ENCODE assay signal across 11 cellular contexts in genomic region chr13:35474551-35474950, GRCh38. TPM values are rescaled to one million over a fixed set of nuclear protein-coding genes. Genes with fewer than 3 reads are reported as not detected.
DNase-seq lines count a peak whose midpoint lies in the region; ATAC-seq and TF ChIP-seq lines count a peak whose summit lies in the region.
"Had no signal": no experiment of that assay in that cellular context is flagged by ENCODE, and none has a peak within 500 bp of the region (broad histone marks: within the 10 kb centered on the region; RNA-seq: fewer than 3 reads in every experiment).

No MANE protein-coding gene starts in this region.

- peaks cover 8% of the 10 kb centered on the region for H3K9me3 Mint-ChIP-seq in activated CD8-positive, alpha-beta memory T cell treated with anti-CD3 and anti-CD28 coated beads, Interleukin-2, amount 10 ng/mL, durations not matched to agents 7 days and 5 days (ENCODE audit: low read depth)
- H3K9me3 Mint-ChIP-seq in WTC11 = no peaks in the 10 kb centered on the region

- no peaks in the 10 kb centered on the region for H3K9me3 ChIP-seq in suprapubic skin
- H3K9me3 ChIP-seq: mucosa of descending colon had no signal

- TF ChIP-seq POLR2A in suprapubic skin (IDR thresholded peaks at IDR 0.05) = no peak

- peak overlapping the region; percentile 73 for H3K27ac ChIP-seq in suprapubic skin
- H3K27ac ChIP-seq: BLaER1 had no signal

- H3K27me3 Mint-ChIP-seq in activated CD8-positive, alpha-beta memory T cell treated with anti-CD3 and anti-CD28 coated beads, Interleukin-2, amount 10 ng/mL, durations not matched to agents 7 days and 5 days = peaks cover 84% of the 10 kb centered on the region
- peaks cover 99% of the 10 kb centered on the region for H3K27me3 Mint-ChIP-seq in WTC11 (ENCODE audit: low read depth)

- no peak for TF ChIP-seq CTCF in WTC11 (IDR thresholded peaks at IDR 0.05)
- no peak for TF ChIP-seq CTCF in suprapubic skin (IDR thresholded peaks at IDR 0.05)

- no peak for DNase-seq in activated CD8-positive, alpha-beta memory T cell treated with anti-CD3 and anti-CD28 coated beads, Interleukin-2, amount 10 ng/mL, durations not matched to agents 7 days and 5 days
- no peak for DNase-seq in activated CD8-positive, alpha-beta memory T cell treated with anti-CD3 and anti-CD28 coated beads, Interleukin-2, amount 50 U/mL, for 48 hours
- no peak for DNase-seq in WTC11 (ENCODE audit: low spot score)
- DNase-seq in inferior parietal cortex (ENCODE audit: extremely low spot score) = peak; percentile 15
- no peak for DNase-seq in suprapubic skin (ENCODE audit: low spot score in 2 of 2)
- no peak for DNase-seq in T1000 (lab: John Stamatoyannopoulos, UW)
- no peak for DNase-seq in NK-92 treated with Interleukin-12 subunit alpha and Interleukin-12 subunit beta, amount 100 ng/mL, for 24 hours (lab: John Stamatoyannopoulos, UW)
- DNase-seq in NCI-H1092 (lab: John Stamatoyannopoulos, UW) = no peak
- DNase-seq: activated CD8-positive, alpha-beta memory T cell treated with anti-CD3 and anti-CD28 coated beads, Interleukin-2, amount 50 U/mL, for 4 hours had no signal

- no peaks in the 10 kb centered on the region for H3K36me3 ChIP-seq in suprapubic skin
- H3K36me3 ChIP-seq: BLaER1 had no signal

- H3K36me3 Mint-ChIP-seq in activated CD8-positive, alpha-beta memory T cell treated with anti-CD3 and anti-CD28 coated beads, Interleukin-2, amount 10 ng/mL, durations not matched to agents 7 days and 5 days = peaks cover 6% of the 10 kb centered on the region
- H3K36me3 Mint-ChIP-seq in WTC11 = no peaks in the 10 kb centered on the region

- H3K27ac Mint-ChIP-seq in activated CD8-positive, alpha-beta memory T cell treated with anti-CD3 and anti-CD28 coated beads, Interleukin-2, amount 10 ng/mL, durations not matched to agents 7 days and 5 days = peak overlapping the region; percentile 45
- H3K27ac Mint-ChIP-seq in WTC11 = no peak overlapping the region

- POLR2A ChIA-PET in WTC11 (lab: Charles Lee) = interaction anchor here (0.5 kb wide), 1 partner anchor 410 kb away, joined by 5 read pairs; no protein-coding TSS in a partner anchor

- H3K27me3 ChIP-seq in suprapubic skin = peaks cover 75% of the 10 kb centered on the region
- H3K27me3 ChIP-seq: BLaER1 had no signal

- H3K4me3 ChIP-seq in suprapubic skin = peak overlapping the region; percentile 59
- H3K4me3 ChIP-seq: BLaER1, mucosa of descending colon had no signal

- 30% methylated on average over 8 of the region's 8 CpGs for WGBS in suprapubic skin

- no peak for ATAC-seq in activated CD8-positive, alpha-beta memory T cell treated with anti-CD3 and anti-CD28 coated beads, Interleukin-2, amount 10 ng/mL, durations not matched to agents 7 days and 5 days
- no peak for ATAC-seq in WTC11

- H3K4me3 Mint-ChIP-seq in activated CD8-positive, alpha-beta memory T cell treated with anti-CD3 and anti-CD28 coated beads, Interleukin-2, amount 10 ng/mL, durations not matched to agents 7 days and 5 days = no peak overlapping the region
- H3K4me3 Mint-ChIP-seq in WTC11 = peak overlapping the region; percentile 84

- no peak for TF ChIP-seq EP300 in suprapubic skin (IDR thresholded peaks at IDR 0.05)

- peaks cover 17% of the 10 kb centered on the region for H3K4me1 ChIP-seq in suprapubic skin

- peaks cover 13% of the 10 kb centered on the region for H3K4me1 Mint-ChIP-seq in activated CD8-positive, alpha-beta memory T cell treated with anti-CD3 and anti-CD28 coated beads, Interleukin-2, amount 10 ng/mL, durations not matched to agents 7 days and 5 days
- peaks cover 67% of the 10 kb centered on the region for H3K4me1 Mint-ChIP-seq in WTC11

- CTCF ChIA-PET in activated CD8-positive, alpha-beta memory T cell treated with anti-CD3 and anti-CD28 coated beads, Interleukin-2, amount 10 ng/mL, durations not matched to agents 7 days and 5 days (lab: Charles Lee) = no interaction called here
- CTCF ChIA-PET in WTC11 (lab: Charles Lee) = no interaction called here

TF ChIP-seq in WTC11, 78 proteins besides CTCF, POLR2A, EP300 and RAD21:
- TF ChIP-seq ZNF232 (CRISPR knock-in tag; IDR thresholded peaks at IDR 0.05) = no peak
- TF ChIP-seq ELF4 (CRISPR knock-in tag; IDR thresholded peaks at IDR 0.05; ENCODE audit: low read depth) = no peak
- TF ChIP-seq, protein P1, sequence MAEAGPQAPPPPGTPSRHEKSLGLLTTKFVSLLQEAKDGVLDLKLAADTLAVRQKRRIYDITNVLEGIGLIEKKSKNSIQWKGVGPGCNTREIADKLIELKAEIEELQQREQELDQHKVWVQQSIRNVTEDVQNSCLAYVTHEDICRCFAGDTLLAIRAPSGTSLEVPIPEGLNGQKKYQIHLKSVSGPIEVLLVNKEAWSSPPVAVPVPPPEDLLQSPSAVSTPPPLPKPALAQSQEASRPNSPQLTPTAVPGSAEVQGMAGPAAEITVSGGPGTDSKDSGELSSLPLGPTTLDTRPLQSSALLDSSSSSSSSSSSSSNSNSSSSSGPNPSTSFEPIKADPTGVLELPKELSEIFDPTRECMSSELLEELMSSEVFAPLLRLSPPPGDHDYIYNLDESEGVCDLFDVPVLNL (CRISPR knock-in tag; IDR thresholded peaks at IDR 0.05; ENCODE audit: borderline replicate concordance, low read depth) = no peak
- TF ChIP-seq NFYB (CRISPR knock-in tag; conservative IDR thresholded peaks at IDR 0.05; ENCODE audit: low read depth) = no peak
- TF ChIP-seq ZNF263 (CRISPR knock-in tag; IDR thresholded peaks at IDR 0.05; ENCODE audit: low read depth) = no peak
- TF ChIP-seq, protein P2, sequence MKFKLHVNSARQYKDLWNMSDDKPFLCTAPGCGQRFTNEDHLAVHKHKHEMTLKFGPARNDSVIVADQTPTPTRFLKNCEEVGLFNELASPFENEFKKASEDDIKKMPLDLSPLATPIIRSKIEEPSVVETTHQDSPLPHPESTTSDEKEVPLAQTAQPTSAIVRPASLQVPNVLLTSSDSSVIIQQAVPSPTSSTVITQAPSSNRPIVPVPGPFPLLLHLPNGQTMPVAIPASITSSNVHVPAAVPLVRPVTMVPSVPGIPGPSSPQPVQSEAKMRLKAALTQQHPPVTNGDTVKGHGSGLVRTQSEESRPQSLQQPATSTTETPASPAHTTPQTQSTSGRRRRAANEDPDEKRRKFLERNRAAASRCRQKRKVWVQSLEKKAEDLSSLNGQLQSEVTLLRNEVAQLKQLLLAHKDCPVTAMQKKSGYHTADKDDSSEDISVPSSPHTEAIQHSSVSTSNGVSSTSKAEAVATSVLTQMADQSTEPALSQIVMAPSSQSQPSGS (CRISPR knock-in tag; IDR thresholded peaks at IDR 0.05; ENCODE audit: borderline replicate concordance, low read depth) = no peak
- no peak for TF ChIP-seq ETV6 (CRISPR knock-in tag; IDR thresholded peaks at IDR 0.05)
- TF ChIP-seq FOXP4 (CRISPR knock-in tag; IDR thresholded peaks at IDR 0.05) = no peak
- no peak for TF ChIP-seq ZNF671 (CRISPR knock-in tag; IDR thresholded peaks at IDR 0.05)
- TF ChIP-seq, protein P3, sequence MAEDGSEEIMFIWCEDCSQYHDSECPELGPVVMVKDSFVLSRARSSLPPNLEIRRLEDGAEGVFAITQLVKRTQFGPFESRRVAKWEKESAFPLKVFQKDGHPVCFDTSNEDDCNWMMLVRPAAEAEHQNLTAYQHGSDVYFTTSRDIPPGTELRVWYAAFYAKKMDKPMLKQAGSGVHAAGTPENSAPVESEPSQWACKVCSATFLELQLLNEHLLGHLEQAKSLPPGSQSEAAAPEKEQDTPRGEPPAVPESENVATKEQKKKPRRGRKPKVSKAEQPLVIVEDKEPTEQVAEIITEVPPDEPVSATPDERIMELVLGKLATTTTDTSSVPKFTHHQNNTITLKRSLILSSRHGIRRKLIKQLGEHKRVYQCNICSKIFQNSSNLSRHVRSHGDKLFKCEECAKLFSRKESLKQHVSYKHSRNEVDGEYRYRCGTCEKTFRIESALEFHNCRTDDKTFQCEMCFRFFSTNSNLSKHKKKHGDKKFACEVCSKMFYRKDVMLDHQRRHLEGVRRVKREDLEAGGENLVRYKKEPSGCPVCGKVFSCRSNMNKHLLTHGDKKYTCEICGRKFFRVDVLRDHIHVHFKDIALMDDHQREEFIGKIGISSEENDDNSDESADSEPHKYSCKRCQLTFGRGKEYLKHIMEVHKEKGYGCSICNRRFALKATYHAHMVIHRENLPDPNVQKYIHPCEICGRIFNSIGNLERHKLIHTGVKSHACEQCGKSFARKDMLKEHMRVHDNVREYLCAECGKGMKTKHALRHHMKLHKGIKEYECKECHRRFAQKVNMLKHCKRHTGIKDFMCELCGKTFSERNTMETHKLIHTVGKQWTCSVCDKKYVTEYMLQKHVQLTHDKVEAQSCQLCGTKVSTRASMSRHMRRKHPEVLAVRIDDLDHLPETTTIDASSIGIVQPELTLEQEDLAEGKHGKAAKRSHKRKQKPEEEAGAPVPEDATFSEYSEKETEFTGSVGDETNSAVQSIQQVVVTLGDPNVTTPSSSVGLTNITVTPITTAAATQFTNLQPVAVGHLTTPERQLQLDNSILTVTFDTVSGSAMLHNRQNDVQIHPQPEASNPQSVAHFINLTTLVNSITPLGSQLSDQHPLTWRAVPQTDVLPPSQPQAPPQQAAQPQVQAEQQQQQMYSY (CRISPR knock-in tag; IDR thresholded peaks at IDR 0.05) = no peak

RNA-seq across cellular contexts. Expression of gene MAB21L1, which starts 1.9 kb away (rescaled TPM):
- total RNA-seq in activated CD8-positive, alpha-beta memory T cell treated with anti-CD3 and anti-CD28 coated beads, Interleukin-2, amount 10 ng/mL, durations not matched to agents 7 days and 5 days = not detected
- total RNA-seq in WTC11 (2021) = 0.07 to 0.30 TPM (median 0.15 TPM) in 3 replicates
- total RNA-seq in suprapubic skin = 1 to 10 TPM in 2 of 4 donors, under 1 TPM in 1, not detected in 1; 0.39 to 2.2 (median 1.2) TPM
